Comparison of ENCODE assay signal across 17 cellular contexts in the genomic region with DNA sequence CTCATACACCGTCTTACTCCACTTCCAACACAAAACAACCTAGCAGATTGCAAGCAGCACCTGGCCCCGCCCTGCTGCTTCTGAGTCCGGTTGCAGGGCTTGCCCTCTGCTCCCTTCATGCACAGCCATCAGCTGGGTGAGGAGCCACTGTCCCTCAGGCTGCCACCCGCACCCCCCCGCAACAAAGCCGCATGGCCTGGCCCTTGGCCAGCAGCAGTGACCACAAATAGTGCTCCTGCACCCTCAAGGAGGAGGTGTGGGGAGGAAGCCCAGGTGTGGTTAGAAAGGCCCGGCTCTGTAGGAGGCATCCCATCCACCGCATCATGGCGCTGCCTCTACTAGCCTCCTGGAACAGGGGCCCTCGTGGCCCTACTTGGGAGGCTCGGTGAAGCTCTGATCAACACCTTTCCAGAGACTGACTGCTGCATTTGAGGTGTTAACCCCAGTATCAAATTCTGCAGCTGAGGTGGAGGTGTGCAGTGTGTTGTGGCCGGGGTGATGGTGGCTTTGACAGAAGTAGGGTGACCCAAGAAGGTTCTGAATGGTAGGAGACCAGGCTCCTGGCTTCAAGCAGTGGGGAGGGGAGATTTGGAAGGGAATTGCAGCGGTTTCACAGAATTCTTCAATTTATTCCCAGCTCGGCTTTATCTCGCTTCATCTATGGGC. TPM values are rescaled to one million over a fixed set of nuclear protein-coding genes. Genes with fewer than 3 reads are reported as not detected.
"Had no signal": no experiment of that assay in that cellular context is flagged by ENCODE, and none has a peak within 500 bp of the region (broad histone marks: within the 10 kb centered on the region; RNA-seq: fewer than 3 reads in every experiment).

No MANE protein-coding gene starts in this region.

- H3K27ac ChIP-seq: esophagus squamous epithelium, ovary, psoas muscle, right lobe of liver, stomach had no signal

- H3K9me3 ChIP-seq: esophagus squamous epithelium, ovary, psoas muscle, right lobe of liver, stomach had no signal

- H3K4me2 ChIP-seq: smooth muscle cell had no signal

- H3K27me3 ChIP-seq: ovary, right lobe of liver, stomach had no signal

- ATAC-seq: activated CD8-positive, alpha-beta T cell treated with anti-CD3 and anti-CD28 coated beads for 36 hours; left lobe of liver; psoas muscle had no signal

- H3K4me3 Mint-ChIP-seq: activated CD8-positive, alpha-beta T cell treated with anti-CD3 and anti-CD28 coated beads for 36 hours; activated naive CD8-positive, alpha-beta T cell had no signal

- H3K4me1 ChIP-seq: psoas muscle, right lobe of liver had no signal

- DNase-seq: activated CD4-positive, alpha-beta T cell treated with anti-CD3 and anti-CD28 coated beads for 48 hours; activated CD4-positive, CD25-positive, alpha-beta regulatory T cell; activated T-cell treated with anti-CD3 and anti-CD28 coated beads, Interleukin-2, amount 50 U/mL, for 1 hour; dermis blood vessel endothelial cell; effector memory CD4-positive, alpha-beta T cell; esophagus squamous epithelium; mammary epithelial cell; ovary; psoas muscle; right lobe of liver; stimulated activated CD4-positive, alpha-beta T cell treated with anti-CD3 and anti-CD28 coated beads, Interleukin-4, amount 100 ng/mL, for 1 hour; stomach; T1000 had no signal

- H3K36me3 ChIP-seq: esophagus squamous epithelium, ovary, right lobe of liver had no signal

- H3K4me3 ChIP-seq: esophagus squamous epithelium, ovary, psoas muscle, right lobe of liver, smooth muscle cell, stomach had no signal

- H3K27ac Mint-ChIP-seq: activated CD8-positive, alpha-beta T cell treated with anti-CD3 and anti-CD28 coated beads for 36 hours; activated naive CD8-positive, alpha-beta T cell had no signal

- H3K27me3 Mint-ChIP-seq: activated naive CD8-positive, alpha-beta T cell had no signal

RNA-seq across cellular contexts. Expression of gene WNK2, which starts 52.7 kb away (rescaled TPM):
- total RNA-seq: dermis blood vessel endothelial cell had no signal
